Comparison of ENCODE assay signal across 27 cellular contexts in the genomic region with DNA sequence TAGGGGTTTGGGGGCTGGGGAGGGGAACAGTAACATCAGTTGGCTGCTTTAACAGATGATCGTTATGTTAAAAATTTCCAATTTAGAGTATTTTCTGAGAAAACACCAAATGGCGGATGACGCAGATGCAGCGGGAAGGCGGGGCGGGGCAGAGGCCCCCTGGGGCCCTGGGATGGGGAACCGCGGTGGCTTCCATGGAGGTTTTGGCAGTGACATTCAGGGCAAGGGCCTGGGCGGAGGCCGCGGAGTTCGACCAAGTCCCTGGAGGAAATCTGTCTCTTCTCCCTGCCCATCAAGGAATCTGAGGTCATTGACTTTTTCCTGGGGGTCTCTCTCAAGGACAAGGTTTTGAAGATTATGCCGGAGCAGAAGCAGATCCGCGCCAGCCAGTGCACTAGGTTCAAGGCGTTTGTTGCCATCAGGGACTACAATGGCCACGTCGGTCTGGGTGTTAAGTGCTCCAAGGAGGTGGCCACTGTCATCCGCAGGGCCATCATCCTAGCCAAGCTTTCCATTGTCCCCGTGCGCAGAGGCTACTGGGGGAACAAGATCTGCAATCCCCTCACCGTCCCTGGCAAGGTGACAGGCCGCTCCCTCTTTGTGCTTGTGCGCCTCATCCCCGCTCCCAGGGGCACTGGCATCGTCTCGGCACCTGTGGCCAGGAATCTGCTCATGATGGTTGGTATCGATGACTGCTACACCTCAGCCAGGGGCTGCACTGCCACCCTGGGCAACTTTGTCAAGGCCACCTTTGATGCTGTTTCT.
"Had no signal": no experiment of that assay in that cellular context is flagged by ENCODE, and none has a peak within 500 bp of the region (broad histone marks: within the 10 kb centered on the region; RNA-seq: fewer than 3 reads in every experiment).

No MANE protein-coding gene starts in this region.

- DNase-seq: cerebellar nuclear complex; colonic mucosa; cortex of kidney; effector CD8-positive, alpha-beta T cell; effector memory CD8-positive, alpha-beta T cell; endodermal cell; erythroblast; esophagus squamous epithelium; foreskin melanocyte; gastrocnemius medialis; glutamatergic neuron; head of caudate nucleus; heart right ventricle; hippocampal formation; immature natural killer cell; islet precursor cell; kidney; kidney glomerular epithelial cell; left colon; left ventricle myocardium inferior; mammary epithelial cell; mesendoderm; midbrain had no signal

- H3K36me3 ChIP-seq: colonic mucosa, esophagus squamous epithelium, gastrocnemius medialis, heart right ventricle, left ventricle myocardium inferior had no signal

- H3K27ac ChIP-seq: colonic mucosa, epithelial cell of prostate, esophagus squamous epithelium, gastrocnemius medialis, heart right ventricle, left ventricle myocardium inferior had no signal

- H3K9me3 ChIP-seq: colonic mucosa, esophagus squamous epithelium, gastrocnemius medialis, left ventricle myocardium inferior had no signal

- H3K4me1 ChIP-seq: colonic mucosa, esophagus squamous epithelium, gastrocnemius medialis, heart right ventricle, left ventricle myocardium inferior had no signal

- ATAC-seq: effector memory CD8-positive, alpha-beta T cell; esophagus mucosa; gastrocnemius medialis; heart right ventricle; left colon; left lobe of liver had no signal

- H3K27me3 ChIP-seq: colonic mucosa, esophagus squamous epithelium, gastrocnemius medialis, heart right ventricle had no signal

- H3K4me3 ChIP-seq: colonic mucosa, esophagus squamous epithelium, gastrocnemius medialis, heart right ventricle, left ventricle myocardium inferior, lung had no signal
